1 cellular context compared by ENCODE assay signal in the genomic region with DNA sequence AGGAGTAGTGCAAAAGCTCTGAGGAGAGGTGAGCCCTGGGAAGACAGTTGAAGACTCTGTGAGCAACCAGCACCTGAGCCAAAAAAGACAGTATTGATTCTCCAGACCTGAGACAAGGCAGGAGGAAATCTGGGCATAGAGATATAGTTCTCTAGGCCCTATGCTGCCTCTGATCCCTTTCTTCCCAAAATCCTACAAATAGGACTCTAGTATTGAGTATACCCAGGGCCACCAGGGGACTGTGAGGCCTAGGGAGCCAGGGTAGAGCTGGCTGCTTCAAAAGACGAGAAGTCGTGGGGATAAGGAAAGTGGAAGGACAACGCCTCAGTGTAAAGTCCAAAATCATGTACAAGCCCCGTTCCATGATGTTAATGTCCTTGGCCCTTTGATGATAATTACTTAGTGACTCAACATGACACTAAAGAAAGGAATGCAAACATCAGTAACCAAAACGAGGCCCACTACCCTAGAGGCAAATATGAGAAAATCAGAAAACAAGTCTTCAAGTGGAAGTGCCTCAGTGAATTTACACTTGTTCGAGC.
TF ChIP-seq lines count a peak whose summit lies in the region.

No MANE protein-coding gene starts in this region.

TF ChIP-seq in HepG2, 621 proteins besides CTCF, POLR2A, EP300 and RAD21 (continued from another document and continues in another):
- TF ChIP-seq, protein P1, sequence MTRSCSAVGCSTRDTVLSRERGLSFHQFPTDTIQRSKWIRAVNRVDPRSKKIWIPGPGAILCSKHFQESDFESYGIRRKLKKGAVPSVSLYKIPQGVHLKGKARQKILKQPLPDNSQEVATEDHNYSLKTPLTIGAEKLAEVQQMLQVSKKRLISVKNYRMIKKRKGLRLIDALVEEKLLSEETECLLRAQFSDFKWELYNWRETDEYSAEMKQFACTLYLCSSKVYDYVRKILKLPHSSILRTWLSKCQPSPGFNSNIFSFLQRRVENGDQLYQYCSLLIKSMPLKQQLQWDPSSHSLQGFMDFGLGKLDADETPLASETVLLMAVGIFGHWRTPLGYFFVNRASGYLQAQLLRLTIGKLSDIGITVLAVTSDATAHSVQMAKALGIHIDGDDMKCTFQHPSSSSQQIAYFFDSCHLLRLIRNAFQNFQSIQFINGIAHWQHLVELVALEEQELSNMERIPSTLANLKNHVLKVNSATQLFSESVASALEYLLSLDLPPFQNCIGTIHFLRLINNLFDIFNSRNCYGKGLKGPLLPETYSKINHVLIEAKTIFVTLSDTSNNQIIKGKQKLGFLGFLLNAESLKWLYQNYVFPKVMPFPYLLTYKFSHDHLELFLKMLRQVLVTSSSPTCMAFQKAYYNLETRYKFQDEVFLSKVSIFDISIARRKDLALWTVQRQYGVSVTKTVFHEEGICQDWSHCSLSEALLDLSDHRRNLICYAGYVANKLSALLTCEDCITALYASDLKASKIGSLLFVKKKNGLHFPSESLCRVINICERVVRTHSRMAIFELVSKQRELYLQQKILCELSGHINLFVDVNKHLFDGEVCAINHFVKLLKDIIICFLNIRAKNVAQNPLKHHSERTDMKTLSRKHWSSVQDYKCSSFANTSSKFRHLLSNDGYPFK (CRISPR knock-in tag; IDR thresholded peaks at IDR 0.05; ENCODE audit: borderline replicate concordance), result no peak
- peak; percentile 99 for TF ChIP-seq SMARCC2 (IDR thresholded peaks at IDR 0.05)
- TF ChIP-seq KDM1A (CRISPR knock-in tag; IDR thresholded peaks at IDR 0.05), result peak; percentile 81
- peak; percentile 94 for TF ChIP-seq TBX3 (IDR thresholded peaks at IDR 0.05; ENCODE audit: borderline replicate concordance)
- no peak for TF ChIP-seq ZNF768 (CRISPR knock-in tag; IDR thresholded peaks at IDR 0.05)
- TF ChIP-seq, protein P2, sequence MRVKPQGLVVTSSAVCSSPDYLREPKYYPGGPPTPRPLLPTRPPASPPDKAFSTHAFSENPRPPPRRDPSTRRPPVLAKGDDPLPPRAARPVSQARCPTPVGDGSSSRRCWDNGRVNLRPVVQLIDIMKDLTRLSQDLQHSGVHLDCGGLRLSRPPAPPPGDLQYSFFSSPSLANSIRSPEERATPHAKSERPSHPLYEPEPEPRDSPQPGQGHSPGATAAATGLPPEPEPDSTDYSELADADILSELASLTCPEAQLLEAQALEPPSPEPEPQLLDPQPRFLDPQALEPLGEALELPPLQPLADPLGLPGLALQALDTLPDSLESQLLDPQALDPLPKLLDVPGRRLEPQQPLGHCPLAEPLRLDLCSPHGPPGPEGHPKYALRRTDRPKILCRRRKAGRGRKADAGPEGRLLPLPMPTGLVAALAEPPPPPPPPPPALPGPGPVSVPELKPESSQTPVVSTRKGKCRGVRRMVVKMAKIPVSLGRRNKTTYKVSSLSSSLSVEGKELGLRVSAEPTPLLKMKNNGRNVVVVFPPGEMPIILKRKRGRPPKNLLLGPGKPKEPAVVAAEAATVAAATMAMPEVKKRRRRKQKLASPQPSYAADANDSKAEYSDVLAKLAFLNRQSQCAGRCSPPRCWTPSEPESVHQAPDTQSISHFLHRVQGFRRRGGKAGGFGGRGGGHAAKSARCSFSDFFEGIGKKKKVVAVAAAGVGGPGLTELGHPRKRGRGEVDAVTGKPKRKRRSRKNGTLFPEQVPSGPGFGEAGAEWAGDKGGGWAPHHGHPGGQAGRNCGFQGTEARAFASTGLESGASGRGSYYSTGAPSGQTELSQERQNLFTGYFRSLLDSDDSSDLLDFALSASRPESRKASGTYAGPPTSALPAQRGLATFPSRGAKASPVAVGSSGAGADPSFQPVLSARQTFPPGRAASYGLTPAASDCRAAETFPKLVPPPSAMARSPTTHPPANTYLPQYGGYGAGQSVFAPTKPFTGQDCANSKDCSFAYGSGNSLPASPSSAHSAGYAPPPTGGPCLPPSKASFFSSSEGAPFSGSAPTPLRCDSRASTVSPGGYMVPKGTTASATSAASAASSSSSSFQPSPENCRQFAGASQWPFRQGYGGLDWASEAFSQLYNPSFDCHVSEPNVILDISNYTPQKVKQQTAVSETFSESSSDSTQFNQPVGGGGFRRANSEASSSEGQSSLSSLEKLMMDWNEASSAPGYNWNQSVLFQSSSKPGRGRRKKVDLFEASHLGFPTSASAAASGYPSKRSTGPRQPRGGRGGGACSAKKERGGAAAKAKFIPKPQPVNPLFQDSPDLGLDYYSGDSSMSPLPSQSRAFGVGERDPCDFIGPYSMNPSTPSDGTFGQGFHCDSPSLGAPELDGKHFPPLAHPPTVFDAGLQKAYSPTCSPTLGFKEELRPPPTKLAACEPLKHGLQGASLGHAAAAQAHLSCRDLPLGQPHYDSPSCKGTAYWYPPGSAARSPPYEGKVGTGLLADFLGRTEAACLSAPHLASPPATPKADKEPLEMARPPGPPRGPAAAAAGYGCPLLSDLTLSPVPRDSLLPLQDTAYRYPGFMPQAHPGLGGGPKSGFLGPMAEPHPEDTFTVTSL (CRISPR knock-in tag; IDR thresholded peaks at IDR 0.05; ENCODE audit: borderline replicate concordance), result peak; percentile 99
- peak in 1 of 2 experiments; percentile 88; a peak in 2 of 4 replicates for TF ChIP-seq KLF16 (CRISPR knock-in tag; IDR thresholded peaks at IDR 0.05)
- peak; percentile 61; the same call in 1 of the 2 replicates for TF ChIP-seq ZNF501 (CRISPR knock-in tag; IDR thresholded peaks at IDR 0.05)
- TF ChIP-seq ATF1 (CRISPR knock-in tag; IDR thresholded peaks at IDR 0.05), result peak; percentile 34; the same call in 1 of the 2 replicates
- TF ChIP-seq FOXK1 (CRISPR knock-in tag; IDR thresholded peaks at IDR 0.05; ENCODE audit: borderline replicate concordance, low read depth), result peak; percentile 90; the same call in 1 of the 2 replicates
- peak; percentile 37; the same call in 1 of the 2 replicates for TF ChIP-seq ZNF510 (CRISPR knock-in tag; IDR thresholded peaks at IDR 0.05; ENCODE audit: low read depth)
- TF ChIP-seq, protein P3, sequence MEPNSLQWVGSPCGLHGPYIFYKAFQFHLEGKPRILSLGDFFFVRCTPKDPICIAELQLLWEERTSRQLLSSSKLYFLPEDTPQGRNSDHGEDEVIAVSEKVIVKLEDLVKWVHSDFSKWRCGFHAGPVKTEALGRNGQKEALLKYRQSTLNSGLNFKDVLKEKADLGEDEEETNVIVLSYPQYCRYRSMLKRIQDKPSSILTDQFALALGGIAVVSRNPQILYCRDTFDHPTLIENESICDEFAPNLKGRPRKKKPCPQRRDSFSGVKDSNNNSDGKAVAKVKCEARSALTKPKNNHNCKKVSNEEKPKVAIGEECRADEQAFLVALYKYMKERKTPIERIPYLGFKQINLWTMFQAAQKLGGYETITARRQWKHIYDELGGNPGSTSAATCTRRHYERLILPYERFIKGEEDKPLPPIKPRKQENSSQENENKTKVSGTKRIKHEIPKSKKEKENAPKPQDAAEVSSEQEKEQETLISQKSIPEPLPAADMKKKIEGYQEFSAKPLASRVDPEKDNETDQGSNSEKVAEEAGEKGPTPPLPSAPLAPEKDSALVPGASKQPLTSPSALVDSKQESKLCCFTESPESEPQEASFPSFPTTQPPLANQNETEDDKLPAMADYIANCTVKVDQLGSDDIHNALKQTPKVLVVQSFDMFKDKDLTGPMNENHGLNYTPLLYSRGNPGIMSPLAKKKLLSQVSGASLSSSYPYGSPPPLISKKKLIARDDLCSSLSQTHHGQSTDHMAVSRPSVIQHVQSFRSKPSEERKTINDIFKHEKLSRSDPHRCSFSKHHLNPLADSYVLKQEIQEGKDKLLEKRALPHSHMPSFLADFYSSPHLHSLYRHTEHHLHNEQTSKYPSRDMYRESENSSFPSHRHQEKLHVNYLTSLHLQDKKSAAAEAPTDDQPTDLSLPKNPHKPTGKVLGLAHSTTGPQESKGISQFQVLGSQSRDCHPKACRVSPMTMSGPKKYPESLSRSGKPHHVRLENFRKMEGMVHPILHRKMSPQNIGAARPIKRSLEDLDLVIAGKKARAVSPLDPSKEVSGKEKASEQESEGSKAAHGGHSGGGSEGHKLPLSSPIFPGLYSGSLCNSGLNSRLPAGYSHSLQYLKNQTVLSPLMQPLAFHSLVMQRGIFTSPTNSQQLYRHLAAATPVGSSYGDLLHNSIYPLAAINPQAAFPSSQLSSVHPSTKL (CRISPR knock-in tag; IDR thresholded peaks at IDR 0.05), result peak; percentile 99
- peak; percentile 69 for TF ChIP-seq SKI (IDR thresholded peaks at IDR 0.05; ENCODE audit: partially characterized antibody)
- TF ChIP-seq, protein P4, sequence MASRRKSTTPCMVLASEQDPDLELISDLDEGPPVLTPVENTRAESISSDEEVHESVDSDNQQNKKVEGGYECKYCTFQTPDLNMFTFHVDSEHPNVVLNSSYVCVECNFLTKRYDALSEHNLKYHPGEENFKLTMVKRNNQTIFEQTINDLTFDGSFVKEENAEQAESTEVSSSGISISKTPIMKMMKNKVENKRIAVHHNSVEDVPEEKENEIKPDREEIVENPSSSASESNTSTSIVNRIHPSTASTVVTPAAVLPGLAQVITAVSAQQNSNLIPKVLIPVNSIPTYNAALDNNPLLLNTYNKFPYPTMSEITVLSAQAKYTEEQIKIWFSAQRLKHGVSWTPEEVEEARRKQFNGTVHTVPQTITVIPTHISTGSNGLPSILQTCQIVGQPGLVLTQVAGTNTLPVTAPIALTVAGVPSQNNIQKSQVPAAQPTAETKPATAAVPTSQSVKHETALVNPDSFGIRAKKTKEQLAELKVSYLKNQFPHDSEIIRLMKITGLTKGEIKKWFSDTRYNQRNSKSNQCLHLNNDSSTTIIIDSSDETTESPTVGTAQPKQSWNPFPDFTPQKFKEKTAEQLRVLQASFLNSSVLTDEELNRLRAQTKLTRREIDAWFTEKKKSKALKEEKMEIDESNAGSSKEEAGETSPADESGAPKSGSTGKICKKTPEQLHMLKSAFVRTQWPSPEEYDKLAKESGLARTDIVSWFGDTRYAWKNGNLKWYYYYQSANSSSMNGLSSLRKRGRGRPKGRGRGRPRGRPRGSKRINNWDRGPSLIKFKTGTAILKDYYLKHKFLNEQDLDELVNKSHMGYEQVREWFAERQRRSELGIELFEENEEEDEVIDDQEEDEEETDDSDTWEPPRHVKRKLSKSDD (CRISPR knock-in tag; IDR thresholded peaks at IDR 0.05; ENCODE audit: low read depth), result no peak
- peak; percentile 79; the same call in 1 of the 2 replicates for TF ChIP-seq ERF (CRISPR knock-in tag; IDR thresholded peaks at IDR 0.05)
- TF ChIP-seq ZMAT3 (CRISPR knock-in tag; conservative IDR thresholded peaks at IDR 0.05), result peak; percentile 67; the same call in 1 of the 2 replicates
- TF ChIP-seq TRIM24 (CRISPR knock-in tag; IDR thresholded peaks at IDR 0.05), result no peak
- 0 out of 2 replicates have a peak, but pooled peaks have one; percentile 13 for TF ChIP-seq FOXJ3 (CRISPR knock-in tag; IDR thresholded peaks at IDR 0.05; ENCODE audit: borderline replicate concordance)
- TF ChIP-seq, protein P5, sequence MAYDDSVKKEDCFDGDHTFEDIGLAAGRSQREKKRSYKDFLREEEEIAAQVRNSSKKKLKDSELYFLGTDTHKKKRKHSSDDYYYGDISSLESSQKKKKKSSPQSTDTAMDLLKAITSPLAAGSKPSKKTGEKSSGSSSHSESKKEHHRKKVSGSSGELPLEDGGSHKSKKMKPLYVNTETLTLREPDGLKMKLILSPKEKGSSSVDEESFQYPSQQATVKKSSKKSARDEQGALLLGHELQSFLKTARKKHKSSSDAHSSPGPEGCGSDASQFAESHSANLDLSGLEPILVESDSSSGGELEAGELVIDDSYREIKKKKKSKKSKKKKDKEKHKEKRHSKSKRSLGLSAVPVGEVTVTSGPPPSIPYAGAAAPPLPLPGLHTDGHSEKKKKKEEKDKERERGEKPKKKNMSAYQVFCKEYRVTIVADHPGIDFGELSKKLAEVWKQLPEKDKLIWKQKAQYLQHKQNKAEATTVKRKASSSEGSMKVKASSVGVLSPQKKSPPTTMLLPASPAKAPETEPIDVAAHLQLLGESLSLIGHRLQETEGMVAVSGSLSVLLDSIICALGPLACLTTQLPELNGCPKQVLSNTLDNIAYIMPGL (CRISPR knock-in tag; IDR thresholded peaks at IDR 0.05; ENCODE audit: borderline replicate concordance in 1 of 2, low read depth in 1 of 2), result peak; percentile 19 to 83; a peak in 2 of 4 replicates
- TF ChIP-seq, protein P6, sequence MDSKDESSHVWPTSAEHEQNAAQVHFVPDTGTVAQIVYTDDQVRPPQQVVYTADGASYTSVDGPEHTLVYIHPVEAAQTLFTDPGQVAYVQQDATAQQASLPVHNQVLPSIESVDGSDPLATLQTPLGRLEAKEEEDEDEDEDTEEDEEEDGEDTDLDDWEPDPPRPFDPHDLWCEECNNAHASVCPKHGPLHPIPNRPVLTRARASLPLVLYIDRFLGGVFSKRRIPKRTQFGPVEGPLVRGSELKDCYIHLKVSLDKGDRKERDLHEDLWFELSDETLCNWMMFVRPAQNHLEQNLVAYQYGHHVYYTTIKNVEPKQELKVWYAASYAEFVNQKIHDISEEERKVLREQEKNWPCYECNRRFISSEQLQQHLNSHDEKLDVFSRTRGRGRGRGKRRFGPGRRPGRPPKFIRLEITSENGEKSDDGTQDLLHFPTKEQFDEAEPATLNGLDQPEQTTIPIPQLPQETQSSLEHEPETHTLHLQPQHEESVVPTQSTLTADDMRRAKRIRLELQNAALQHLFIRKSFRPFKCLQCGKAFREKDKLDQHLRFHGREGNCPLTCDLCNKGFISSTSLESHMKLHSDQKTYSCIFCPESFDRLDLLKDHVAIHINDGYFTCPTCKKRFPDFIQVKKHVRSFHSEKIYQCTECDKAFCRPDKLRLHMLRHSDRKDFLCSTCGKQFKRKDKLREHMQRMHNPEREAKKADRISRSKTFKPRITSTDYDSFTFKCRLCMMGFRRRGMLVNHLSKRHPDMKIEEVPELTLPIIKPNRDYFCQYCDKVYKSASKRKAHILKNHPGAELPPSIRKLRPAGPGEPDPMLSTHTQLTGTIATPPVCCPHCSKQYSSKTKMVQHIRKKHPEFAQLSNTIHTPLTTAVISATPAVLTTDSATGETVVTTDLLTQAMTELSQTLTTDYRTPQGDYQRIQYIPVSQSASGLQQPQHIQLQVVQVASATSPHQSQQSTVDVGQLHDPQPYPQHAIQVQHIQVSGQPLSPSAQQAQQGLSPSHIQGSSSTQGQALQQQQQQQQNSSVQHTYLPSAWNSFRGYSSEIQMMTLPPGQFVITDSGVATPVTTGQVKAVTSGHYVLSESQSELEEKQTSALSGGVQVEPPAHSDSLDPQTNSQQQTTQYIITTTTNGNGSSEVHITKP (CRISPR knock-in tag; IDR thresholded peaks at IDR 0.05; ENCODE audit: low read depth), result peak; percentile 83
- TF ChIP-seq ETV5 (CRISPR knock-in tag; IDR thresholded peaks at IDR 0.05; ENCODE audit: borderline replicate concordance), result peak; percentile 55; the same call in 1 of the 2 replicates
- peak; percentile 48; the same call in 1 of the 2 replicates for TF ChIP-seq ZFP82 (CRISPR knock-in tag; IDR thresholded peaks at IDR 0.05; ENCODE audit: borderline replicate concordance)
- no peak for TF ChIP-seq NFKB2 (CRISPR knock-in tag; IDR thresholded peaks at IDR 0.05; ENCODE audit: borderline replicate concordance)
- peak; percentile 100 for TF ChIP-seq SMARCE1 (IDR thresholded peaks at IDR 0.05; ENCODE audit: borderline replicate concordance)
- peak; percentile 86; the same call in 1 of the 2 replicates for TF ChIP-seq CHD4 (IDR thresholded peaks at IDR 0.05; ENCODE audit: borderline replicate concordance, low read length)
- peak; percentile 88 for TF ChIP-seq NFIC (IDR thresholded peaks at IDR 0.05; ENCODE audit: low read length)
- peak; percentile 95 for TF ChIP-seq NFKBIZ (CRISPR knock-in tag; IDR thresholded peaks at IDR 0.05)
- TF ChIP-seq, protein P7, sequence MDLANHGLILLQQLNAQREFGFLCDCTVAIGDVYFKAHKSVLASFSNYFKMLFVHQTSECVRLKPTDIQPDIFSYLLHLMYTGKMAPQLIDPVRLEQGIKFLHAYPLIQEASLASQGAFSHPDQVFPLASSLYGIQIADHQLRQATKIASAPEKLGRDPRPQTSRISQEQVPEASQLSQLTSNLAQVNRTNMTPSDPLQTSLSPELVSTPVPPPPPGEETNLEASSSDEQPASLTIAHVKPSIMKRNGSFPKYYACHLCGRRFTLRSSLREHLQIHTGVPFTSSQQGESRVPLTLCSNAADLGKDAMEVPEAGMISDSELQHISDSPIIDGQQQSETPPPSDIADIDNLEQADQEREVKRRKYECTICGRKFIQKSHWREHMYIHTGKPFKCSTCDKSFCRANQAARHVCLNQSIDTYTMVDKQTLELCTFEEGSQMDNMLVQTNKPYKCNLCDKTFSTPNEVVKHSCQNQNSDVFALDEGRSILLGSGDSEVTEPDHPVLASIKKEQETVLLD (CRISPR knock-in tag; IDR thresholded peaks at IDR 0.05; ENCODE audit: low read depth), result no peak
